1 cellular context compared by ENCODE assay signal in genomic region chr1:182699673-182700350, GRCh38.
TF ChIP-seq lines count a peak whose summit lies in the region.

No MANE protein-coding gene starts in this region.

TF ChIP-seq in WTC11, 78 proteins besides CTCF, POLR2A, EP300 and RAD21 (continued from another document and continues in another):
- TF ChIP-seq, protein P1, sequence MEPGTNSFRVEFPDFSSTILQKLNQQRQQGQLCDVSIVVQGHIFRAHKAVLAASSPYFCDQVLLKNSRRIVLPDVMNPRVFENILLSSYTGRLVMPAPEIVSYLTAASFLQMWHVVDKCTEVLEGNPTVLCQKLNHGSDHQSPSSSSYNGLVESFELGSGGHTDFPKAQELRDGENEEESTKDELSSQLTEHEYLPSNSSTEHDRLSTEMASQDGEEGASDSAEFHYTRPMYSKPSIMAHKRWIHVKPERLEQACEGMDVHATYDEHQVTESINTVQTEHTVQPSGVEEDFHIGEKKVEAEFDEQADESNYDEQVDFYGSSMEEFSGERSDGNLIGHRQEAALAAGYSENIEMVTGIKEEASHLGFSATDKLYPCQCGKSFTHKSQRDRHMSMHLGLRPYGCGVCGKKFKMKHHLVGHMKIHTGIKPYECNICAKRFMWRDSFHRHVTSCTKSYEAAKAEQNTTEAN (CRISPR knock-in tag; IDR thresholded peaks at IDR 0.05): no peak
- TF ChIP-seq GRHL2 (CRISPR knock-in tag; IDR thresholded peaks at IDR 0.05; ENCODE audit: insufficient replicate concordance, severe bottlenecking) (no peak), ZNF317 (CRISPR knock-in tag; IDR thresholded peaks at IDR 0.05; ENCODE audit: borderline replicate concordance, low read depth) (no peak), CREB1 (CRISPR knock-in tag; IDR thresholded peaks at IDR 0.05) (no peak), ERG (CRISPR knock-in tag; IDR thresholded peaks at IDR 0.05) (no peak), ZNF263 (CRISPR knock-in tag; IDR thresholded peaks at IDR 0.05; ENCODE audit: low read depth) (no peak), HMGA2 (CRISPR knock-in tag; IDR thresholded peaks at IDR 0.05) (no peak), TP53 (CRISPR knock-in tag; IDR thresholded peaks at IDR 0.05) (no peak), ATF1 (CRISPR knock-in tag; IDR thresholded peaks at IDR 0.05) (no peak), SP1 (CRISPR knock-in tag; conservative IDR thresholded peaks at IDR 0.05) (no peak), NR3C1 (CRISPR knock-in tag; conservative IDR thresholded peaks at IDR 0.05; ENCODE audit: low read depth) (no peak), PRRX2 (CRISPR knock-in tag; IDR thresholded peaks at IDR 0.05) (no peak), ATF6 (CRISPR knock-in tag; IDR thresholded peaks at IDR 0.05) (no peak), NR2C2 (CRISPR knock-in tag; IDR thresholded peaks at IDR 0.05) (no peak), IRF2 (CRISPR knock-in tag; IDR thresholded peaks at IDR 0.05; ENCODE audit: borderline replicate concordance, low read depth) (no peak), PREB (CRISPR knock-in tag; IDR thresholded peaks at IDR 0.05; ENCODE audit: borderline replicate concordance) (no peak), E2F4 (CRISPR knock-in tag; IDR thresholded peaks at IDR 0.05; ENCODE audit: borderline replicate concordance, low read depth) (no peak), NFYB (CRISPR knock-in tag; conservative IDR thresholded peaks at IDR 0.05; ENCODE audit: low read depth) (no peak), MXD4 (CRISPR knock-in tag; IDR thresholded peaks at IDR 0.05; ENCODE audit: borderline replicate concordance) (no peak), NFATC4 (CRISPR knock-in tag; IDR thresholded peaks at IDR 0.05) (no peak), ZBTB21 (CRISPR knock-in tag; IDR thresholded peaks at IDR 0.05; ENCODE audit: borderline replicate concordance) (no peak), ZNF425 (CRISPR knock-in tag; conservative IDR thresholded peaks at IDR 0.05) (no peak), ETV6 (CRISPR knock-in tag; IDR thresholded peaks at IDR 0.05) (no peak), STAT6 (CRISPR knock-in tag; conservative IDR thresholded peaks at IDR 0.05; ENCODE audit: low read depth) (no peak), ZNF232 (CRISPR knock-in tag; IDR thresholded peaks at IDR 0.05) (no peak), RORB (CRISPR knock-in tag; IDR thresholded peaks at IDR 0.05) (no peak), FOXJ3 (CRISPR knock-in tag; IDR thresholded peaks at IDR 0.05; ENCODE audit: borderline replicate concordance) (no peak), PRDM15 (CRISPR knock-in tag; IDR thresholded peaks at IDR 0.05) (no peak), RELA (CRISPR knock-in tag; IDR thresholded peaks at IDR 0.05; ENCODE audit: borderline replicate concordance) (no peak)
- TF ChIP-seq, protein P2, sequence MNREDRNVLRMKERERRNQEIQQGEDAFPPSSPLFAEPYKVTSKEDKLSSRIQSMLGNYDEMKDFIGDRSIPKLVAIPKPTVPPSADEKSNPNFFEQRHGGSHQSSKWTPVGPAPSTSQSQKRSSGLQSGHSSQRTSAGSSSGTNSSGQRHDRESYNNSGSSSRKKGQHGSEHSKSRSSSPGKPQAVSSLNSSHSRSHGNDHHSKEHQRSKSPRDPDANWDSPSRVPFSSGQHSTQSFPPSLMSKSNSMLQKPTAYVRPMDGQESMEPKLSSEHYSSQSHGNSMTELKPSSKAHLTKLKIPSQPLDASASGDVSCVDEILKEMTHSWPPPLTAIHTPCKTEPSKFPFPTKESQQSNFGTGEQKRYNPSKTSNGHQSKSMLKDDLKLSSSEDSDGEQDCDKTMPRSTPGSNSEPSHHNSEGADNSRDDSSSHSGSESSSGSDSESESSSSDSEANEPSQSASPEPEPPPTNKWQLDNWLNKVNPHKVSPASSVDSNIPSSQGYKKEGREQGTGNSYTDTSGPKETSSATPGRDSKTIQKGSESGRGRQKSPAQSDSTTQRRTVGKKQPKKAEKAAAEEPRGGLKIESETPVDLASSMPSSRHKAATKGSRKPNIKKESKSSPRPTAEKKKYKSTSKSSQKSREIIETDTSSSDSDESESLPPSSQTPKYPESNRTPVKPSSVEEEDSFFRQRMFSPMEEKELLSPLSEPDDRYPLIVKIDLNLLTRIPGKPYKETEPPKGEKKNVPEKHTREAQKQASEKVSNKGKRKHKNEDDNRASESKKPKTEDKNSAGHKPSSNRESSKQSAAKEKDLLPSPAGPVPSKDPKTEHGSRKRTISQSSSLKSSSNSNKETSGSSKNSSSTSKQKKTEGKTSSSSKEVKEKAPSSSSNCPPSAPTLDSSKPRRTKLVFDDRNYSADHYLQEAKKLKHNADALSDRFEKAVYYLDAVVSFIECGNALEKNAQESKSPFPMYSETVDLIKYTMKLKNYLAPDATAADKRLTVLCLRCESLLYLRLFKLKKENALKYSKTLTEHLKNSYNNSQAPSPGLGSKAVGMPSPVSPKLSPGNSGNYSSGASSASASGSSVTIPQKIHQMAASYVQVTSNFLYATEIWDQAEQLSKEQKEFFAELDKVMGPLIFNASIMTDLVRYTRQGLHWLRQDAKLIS (CRISPR knock-in tag; IDR thresholded peaks at IDR 0.05; ENCODE audit: borderline replicate concordance): 0 out of 2 replicates have a peak, but pooled peaks have one; percentile 63
- TF ChIP-seq, protein P3, sequence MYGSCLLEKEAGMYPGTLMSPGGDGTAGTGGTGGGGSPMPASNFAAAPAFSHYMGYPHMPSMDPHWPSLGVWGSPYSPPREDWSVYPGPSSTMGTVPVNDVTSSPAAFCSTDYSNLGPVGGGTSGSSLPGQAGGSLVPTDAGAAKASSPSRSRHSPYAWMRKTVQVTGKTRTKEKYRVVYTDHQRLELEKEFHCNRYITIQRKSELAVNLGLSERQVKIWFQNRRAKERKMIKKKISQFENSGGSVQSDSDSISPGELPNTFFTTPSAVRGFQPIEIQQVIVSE (CRISPR knock-in tag; IDR thresholded peaks at IDR 0.05; ENCODE audit: borderline replicate concordance): no peak
- TF ChIP-seq, protein P4, sequence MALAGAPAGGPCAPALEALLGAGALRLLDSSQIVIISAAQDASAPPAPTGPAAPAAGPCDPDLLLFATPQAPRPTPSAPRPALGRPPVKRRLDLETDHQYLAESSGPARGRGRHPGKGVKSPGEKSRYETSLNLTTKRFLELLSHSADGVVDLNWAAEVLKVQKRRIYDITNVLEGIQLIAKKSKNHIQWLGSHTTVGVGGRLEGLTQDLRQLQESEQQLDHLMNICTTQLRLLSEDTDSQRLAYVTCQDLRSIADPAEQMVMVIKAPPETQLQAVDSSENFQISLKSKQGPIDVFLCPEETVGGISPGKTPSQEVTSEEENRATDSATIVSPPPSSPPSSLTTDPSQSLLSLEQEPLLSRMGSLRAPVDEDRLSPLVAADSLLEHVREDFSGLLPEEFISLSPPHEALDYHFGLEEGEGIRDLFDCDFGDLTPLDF (CRISPR knock-in tag; IDR thresholded peaks at IDR 0.05): no peak
